Comparison of ENCODE assay signal across 16 cellular contexts in the genomic region with DNA sequence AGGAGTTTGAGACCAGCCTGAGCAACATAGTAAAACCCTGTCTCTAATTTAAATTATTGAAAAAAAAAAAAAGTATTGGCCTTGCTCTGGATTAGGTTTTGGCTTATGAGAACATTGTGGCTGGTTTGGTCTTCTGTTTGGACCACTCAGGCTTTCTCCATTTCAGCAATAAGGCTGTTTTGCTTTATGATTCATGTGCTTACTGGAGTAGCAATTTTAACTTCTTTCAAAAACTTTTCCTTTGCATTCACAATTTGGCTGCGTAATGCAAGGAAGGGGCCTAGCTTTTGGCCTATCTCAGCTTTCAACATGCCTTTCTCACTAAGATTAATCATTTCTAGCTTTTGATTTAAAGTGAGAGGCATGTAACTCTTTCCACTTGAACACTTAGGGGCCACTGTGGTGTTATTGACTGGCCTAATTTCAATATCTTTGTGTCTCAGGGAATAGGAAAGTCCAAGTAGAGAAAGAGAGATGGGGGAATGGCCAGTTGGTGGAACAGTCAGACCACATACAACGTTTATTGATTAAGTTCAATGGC. TPM values are rescaled to one million over a fixed set of nuclear protein-coding genes. Genes with fewer than 3 reads are reported as not detected.
DNase-seq lines count a peak whose midpoint lies in the region; TF ChIP-seq lines count a peak whose summit lies in the region.
"Had no signal": no experiment of that assay in that cellular context is flagged by ENCODE, and none has a peak within 500 bp of the region (broad histone marks: within the 10 kb centered on the region; RNA-seq: fewer than 3 reads in every experiment).

No MANE protein-coding gene starts in this region.

- H3K36me3 Mint-ChIP-seq in nephron (ENCODE audit: low read depth), result no peaks in the 10 kb centered on the region
- H3K36me3 Mint-ChIP-seq: CD8-positive, alpha-beta T cell had no signal

- TF ChIP-seq CTCF in nephron (IDR thresholded peaks at IDR 0.05; ENCODE audit: unreplicated experiment in 3 of 3) (no peak), stomach (IDR thresholded peaks at IDR 0.05) (no peak)

- H3K36me3 ChIP-seq in stomach, result no peaks in the 10 kb centered on the region
- H3K36me3 ChIP-seq: MG63 had no signal

- WGBS in stomach, 5 donors, result 64 to 75% (median 73%) methylated on average over 2 of the region's 2 CpGs

- peaks cover 0 to 6% (median 0%) of the 10 kb centered on the region in 4 donors for H3K4me1 ChIP-seq in stomach

- intact Hi-C loops in stomach (cut with DNase I; ENCODE audit: low total_unique reads), result no loop called here
- intact Hi-C loops in posterior vena cava (cut with DNase I), result no loop called here

- peaks cover 2% of the 10 kb centered on the region for H3K9me3 Mint-ChIP-seq in nephron
- H3K9me3 Mint-ChIP-seq: CD8-positive, alpha-beta T cell had no signal

- no peak overlapping the region for H3K4me3 ChIP-seq in stomach
- H3K4me3 ChIP-seq: MG63 had no signal

- H3K4me3 Mint-ChIP-seq in nephron, result no peak overlapping the region
- H3K4me3 Mint-ChIP-seq: CD8-positive, alpha-beta T cell had no signal

- H3K27me3 Mint-ChIP-seq in nephron (ENCODE audit: low read depth), result peaks cover 38% of the 10 kb centered on the region

- TF ChIP-seq EP300 in stomach (IDR thresholded peaks at IDR 0.05), result no peak

- peaks cover 20% of the 10 kb centered on the region for H3K4me1 Mint-ChIP-seq in nephron

- no peaks in the 10 kb centered on the region for H3K9me3 ChIP-seq in stomach
- H3K9me3 ChIP-seq: MG63 had no signal

- no peak for TF ChIP-seq POLR2A in stomach (IDR thresholded peaks at IDR 0.05)

- DNase-seq in activated CD4-positive, alpha-beta T cell treated with anti-CD3 and anti-CD28 coated beads for 48 hours, result peak; percentile 11
- DNase-seq in activated CD4-positive, alpha-beta T cell treated with anti-CD3 and anti-CD28 coated beads, Interleukin-2, amount 50 U/mL, for 4 hours, result no peak
- DNase-seq in stimulated activated CD4-positive, alpha-beta T cell treated with anti-CD3 and anti-CD28 coated beads, Interleukin-1b, Interleukin-23, amount 100 ng/mL, for 48 hours, result peak; percentile 16
- DNase-seq in stimulated activated CD4-positive, alpha-beta T cell treated with anti-CD3 and anti-CD28 coated beads, Interleukin-4, amount 100 ng/mL, for 1 hour, result no peak
- DNase-seq in stomach (no peak), posterior vena cava (ENCODE audit: low spot score) (no peak), foreskin melanocyte (no peak)
- DNase-seq: CD8-positive, alpha-beta T cell; MG63; NCI-H1092 treated with DMSO at 0.1 percent for 48 hours; NCI-H1694; NCI-H510A treated with DMSO at 0.1 percent for 48 hours; NCI-H82; PC-3 had no signal

- no peak overlapping the region for H3K27ac ChIP-seq in stomach
- H3K27ac ChIP-seq: KMS-11 had no signal

- H3K27me3 ChIP-seq in stomach, result no peaks in the 10 kb centered on the region
- H3K27me3 ChIP-seq: MG63 had no signal

- peak overlapping the region; percentile 83 to 87 (median 85) for H3K27ac Mint-ChIP-seq in nephron
- H3K27ac Mint-ChIP-seq: CD8-positive, alpha-beta T cell had no signal

RNA-seq across cellular contexts. Expression of a gene that starts 38.0 kb away (rescaled TPM):
- 100 to 1,000 TPM in 1 of 5 donors, 10 to 100 TPM in 4; 19.6 to 109 (median 38.5) TPM for total RNA-seq in stomach
- polyA plus RNA-seq in stomach, result 10 to 100 TPM in 2 of 3 donors, 1 to 10 TPM in 1; 7.6 to 21.2 (median 13.0) TPM
- total RNA-seq in posterior vena cava, result 10 to 100 TPM; 41.5 to 52.2 TPM

Comparison
In these comparisons a context has a peak if more than half of its experiments do, and no peak if none do; other contexts are left out.
1. DNase-seq: peak in activated CD4-positive, alpha-beta T cell treated with anti-CD3 and anti-CD28 coated beads for 48 hours (single experiment) and stimulated activated CD4-positive, alpha-beta T cell treated with anti-CD3 and anti-CD28 coated beads, Interleukin-1b, Interleukin-23, amount 100 ng/mL, for 48 hours (single experiment); none in activated CD4-positive, alpha-beta T cell treated with anti-CD3 and anti-CD28 coated beads, Interleukin-2, amount 50 U/mL, for 4 hours (0 of 2), stimulated activated CD4-positive, alpha-beta T cell treated with anti-CD3 and anti-CD28 coated beads, Interleukin-4, amount 100 ng/mL, for 1 hour (single experiment), stomach (single experiment), posterior vena cava (single experiment) and foreskin melanocyte (single experiment).